ENCODE assay signal across 9 cellular contexts in genomic region chr11:2791521-2792375, GRCh38.
DNase-seq lines count a peak whose midpoint lies in the region; ATAC-seq and TF ChIP-seq lines count a peak whose summit lies in the region.
"Had no signal": no experiment of that assay in that cellular context is flagged by ENCODE, and none has a peak within 500 bp of the region (broad histone marks: within the 10 kb centered on the region; RNA-seq: fewer than 3 reads in every experiment).

No MANE protein-coding gene starts in this region.

- H3K27ac ChIP-seq in HUES48 (ENCODE audit: low read depth, low read length) = no peak overlapping the region

- DNase-seq in immature natural killer cell (peak; percentile 12 to 37 (median 23)), hepatic stellate cell (ENCODE audit: low spot score) (no peak), endothelial cell (ENCODE audit: low spot score) (no peak)
- DNase-seq in stimulated activated CD4-positive, alpha-beta T cell treated with anti-CD3 and anti-CD28 coated beads, Interleukin-1b, Interleukin-23, amount 100 ng/mL, for 4 hours (ENCODE audit: low read depth in 2 of 2) = peak; percentile 18 to 26
- DNase-seq: RPMI8226 had no signal

- no peak for ATAC-seq in HG03280 (IDR thresholded peaks at IDR 0.05; ENCODE audit: unreplicated experiment)
- no peak for ATAC-seq in HG03108 (IDR thresholded peaks at IDR 0.05; ENCODE audit: unreplicated experiment)

- peak overlapping the region; percentile 58; the same call in 1 of the 2 replicates for H3K4me3 ChIP-seq in HUES48 (ENCODE audit: low read depth, low read length)

- peaks cover 40% of the 10 kb centered on the region for H3K27me3 ChIP-seq in HUES48 (ENCODE audit: control insufficient read depth, insufficient read depth, low read length)

- no peaks in the 10 kb centered on the region for H3K27me3 Mint-ChIP-seq in activated naive CD4-positive, alpha-beta T cell treated with anti-CD3 and anti-CD28 coated beads, Interleukin-2, amount 50 U/mL, for 24 hours
- H3K27me3 Mint-ChIP-seq in immature natural killer cell (ENCODE audit: low read depth in 3 of 3) (peaks cover 2 to 9% (median 6%) of the 10 kb centered on the region in 3 donors), endothelial cell (ENCODE audit: unreplicated experiment) (peaks cover 24% of the 10 kb centered on the region)

- peaks cover 6% of the 10 kb centered on the region; the same call in 1 of the 2 replicates for H3K4me1 ChIP-seq in HUES48 (ENCODE audit: control insufficient read depth, insufficient read depth, low read length)

- no peak for TF ChIP-seq CTCF in endothelial cell (IDR thresholded peaks at IDR 0.05; ENCODE audit: unreplicated experiment)

- peak overlapping the region; percentile 67 for H3K4me3 Mint-ChIP-seq in activated naive CD4-positive, alpha-beta T cell treated with anti-CD3 and anti-CD28 coated beads, Interleukin-2, amount 50 U/mL, for 24 hours
- H3K4me3 Mint-ChIP-seq in immature natural killer cell (peak overlapping the region; percentile 41 to 76 (median 67)), endothelial cell (ENCODE audit: unreplicated experiment) (no peak overlapping the region)

- no peaks in the 10 kb centered on the region; the same call in 1 of the 2 replicates for H3K9me3 ChIP-seq in HUES48 (ENCODE audit: control insufficient read depth, insufficient read depth, low read length)

- H3K9me3 Mint-ChIP-seq in activated naive CD4-positive, alpha-beta T cell treated with anti-CD3 and anti-CD28 coated beads, Interleukin-2, amount 50 U/mL, for 24 hours = no peaks in the 10 kb centered on the region
- H3K9me3 Mint-ChIP-seq in immature natural killer cell (no peaks in the 10 kb centered on the region), endothelial cell (ENCODE audit: unreplicated experiment) (no peaks in the 10 kb centered on the region)

- peak overlapping the region; percentile 62 for H3K27ac Mint-ChIP-seq in activated naive CD4-positive, alpha-beta T cell treated with anti-CD3 and anti-CD28 coated beads, Interleukin-2, amount 50 U/mL, for 24 hours
- H3K27ac Mint-ChIP-seq in immature natural killer cell (no peak overlapping the region), endothelial cell (ENCODE audit: unreplicated experiment) (no peak overlapping the region)

- peaks cover 4% of the 10 kb centered on the region for H3K36me3 Mint-ChIP-seq in activated naive CD4-positive, alpha-beta T cell treated with anti-CD3 and anti-CD28 coated beads, Interleukin-2, amount 50 U/mL, for 24 hours
- no peaks in the 10 kb centered on the region for H3K36me3 Mint-ChIP-seq in immature natural killer cell
- no peaks in the 10 kb centered on the region for H3K36me3 Mint-ChIP-seq in endothelial cell (ENCODE audit: low read depth, unreplicated experiment)

- no peaks in the 10 kb centered on the region for H3K36me3 ChIP-seq in HUES48 (ENCODE audit: control insufficient read depth, insufficient read depth, low read length)

- peaks cover 8% of the 10 kb centered on the region for H3K4me1 Mint-ChIP-seq in activated naive CD4-positive, alpha-beta T cell treated with anti-CD3 and anti-CD28 coated beads, Interleukin-2, amount 50 U/mL, for 24 hours
- H3K4me1 Mint-ChIP-seq in immature natural killer cell (peaks cover 0 to 5% of the 10 kb centered on the region in 2 donors), endothelial cell (ENCODE audit: unreplicated experiment) (no peaks in the 10 kb centered on the region)

- H3K9ac ChIP-seq in HUES48 (ENCODE audit: low read depth, low read length) = no peak overlapping the region

Comparison
In these comparisons a context has a peak if more than half of its experiments do, and no peak if none do; other contexts are left out.
1. DNase-seq: peak in immature natural killer cell (3 of 3) and stimulated activated CD4-positive, alpha-beta T cell treated with anti-CD3 and anti-CD28 coated beads, Interleukin-1b, Interleukin-23, amount 100 ng/mL, for 4 hours (2 of 2); none in hepatic stellate cell (single experiment) and endothelial cell (single experiment).